In genomic region chr9:137228515-137228967, GRCh38 we compare ENCODE assay signal across 19 cellular contexts. TPM values are rescaled to one million over a fixed set of nuclear protein-coding genes. Genes with fewer than 3 reads are reported as not detected.
DNase-seq lines count a peak whose midpoint lies in the region; ATAC-seq, FAIRE-seq and TF ChIP-seq lines count a peak whose summit lies in the region.
"Had no signal": no experiment of that assay in that cellular context is flagged by ENCODE, and none has a peak within 500 bp of the region (broad histone marks: within the 10 kb centered on the region; RNA-seq: fewer than 3 reads in every experiment).

No MANE protein-coding gene starts in this region.

- DNase-seq in HepG2 (ENCODE audit: low spot score): no peak
- DNase-seq in right lobe of liver: no peak
- DNase-seq in RWPE1 (ENCODE audit: low spot score): no peak
- no peak for DNase-seq in activated effector memory CD4-positive, alpha-beta T cell treated with anti-CD3 and anti-CD28 coated beads, Interleukin-2, amount 50 U/mL, for 16 hours
- DNase-seq in left colon: no peak
- DNase-seq: COR-L47, EL, Karpas-422, MG63, NCI-H1092, NCI-H1694, NCI-H345, NCI-H526, SW 1271 had no signal

- POLR2A ChIA-PET in HepG2 (lab: Yijun Ruan, JAX): interaction anchor here (1.5 to 13.4 kb wide), 4 partner anchors 12 to 110 kb away, joined by 4 to 225 read pairs (median 12); partner anchors contain the start of genes ANAPC2, NDOR1, SSNA1 and TMEM203
- POLR2A ChIA-PET in RWPE1 (lab: Yijun Ruan, JAX; ENCODE audit: low non-redundant PET): no interaction called here

- TF ChIP-seq RAD21 in HepG2 (CRISPR knock-in tag; IDR thresholded peaks at IDR 0.05): no peak

- no peak for FAIRE-seq in HepG2 (lab: Jason Lieb, UNC)
- FAIRE-seq: A549 had no signal

- intact Hi-C loops in HepG2 (cut with micrococcal nuclease; ENCODE audit: unreplicated experiment) (no loop called here), right lobe of liver (cut with DNase I) (no loop called here), left colon (cut with DNase I, micrococcal nuclease) (loop anchor here (5.0 to 10.0 kb wide), 2 partner anchors 54 to 106 kb away; partner anchors contain the start of genes LRRC26 (in 1 of the 2) and TMEM210 (in 1 of the 2))

- no peaks in the 10 kb centered on the region for H4K20me1 ChIP-seq in HepG2 (ENCODE audit: insufficient read depth, low read length)

- no peak overlapping the region for H3K27ac ChIP-seq in HepG2 (ENCODE audit: extremely low read length, insufficient read depth, low read length)
- no peak overlapping the region for H3K27ac ChIP-seq in right lobe of liver
- H3K27ac ChIP-seq in RWPE1: peak overlapping the region; percentile 95
- H3K27ac ChIP-seq: A549 had no signal

- no peaks in the 10 kb centered on the region for H3K79me2 ChIP-seq in HepG2 (ENCODE audit: insufficient read depth, low read length)

- H3K36me3 ChIP-seq in HepG2 (replicated peaks in 1 of 2; ENCODE audit: control insufficient read depth in 1 of 2, insufficient read depth in 2 of 2, low read length in 2 of 2) (no peaks in the 10 kb centered on the region), right lobe of liver (no peaks in the 10 kb centered on the region)
- H3K36me3 ChIP-seq: MG63 had no signal

- H2AFZ ChIP-seq in HepG2 (ENCODE audit: low read length): no peak overlapping the region

- TF ChIP-seq EP300 in HepG2 (IDR thresholded peaks at IDR 0.05; ENCODE audit: low read depth in 2 of 2, low read length in 2 of 2) (no peak), HepG2 (CRISPR knock-in tag; IDR thresholded peaks at IDR 0.05; ENCODE audit: borderline replicate concordance) (no peak)

- TF ChIP-seq CTCF in HepG2 (CRISPR knock-in tag; IDR thresholded peaks at IDR 0.05) (no peak), right lobe of liver (IDR thresholded peaks at IDR 0.05) (no peak), RWPE1 (conservative IDR thresholded peaks at IDR 0.05; ENCODE audit: low read depth) (no peak)

- H3K9me3 ChIP-seq in HepG2 (ENCODE audit: low read length) (no peaks in the 10 kb centered on the region), right lobe of liver (no peaks in the 10 kb centered on the region)
- H3K9me3 ChIP-seq: A549, MG63 had no signal

- in situ Hi-C loops in HepG2 (cut with HindIII; ENCODE audit: extremely low pct_ligation_motif_present, low pct_unique_long_range_greater_than_20kb): loop anchor here (5.0 kb wide), 2 partner anchors 41 to 116 kb away; partner anchors contain the start of genes ANAPC2, DPP7 and SSNA1

- H3K4me3 ChIP-seq in HepG2 (replicated peaks in 1 of 3; ENCODE audit: insufficient read depth in 1 of 3, low read depth in 2 of 3, low read length in 3 of 3) (peak overlapping the region; percentile 53 to 72 (median 62); a peak in 5 of 6 replicates), right lobe of liver (no peak overlapping the region)
- H3K4me3 ChIP-seq: A549, MG63 had no signal

- CTCF ChIA-PET in HepG2 (lab: Yijun Ruan, JAX; ENCODE audit: low intra/inter-chr PET ratio, low total read pairs) (interaction anchor here (1.1 to 1.5 kb wide), 2 partner anchors 52 to 65 kb away, joined by 3 to 8 read pairs; no protein-coding TSS in a partner anchor), RWPE1 (lab: Yijun Ruan, JAX) (interaction anchor here (0.6 to 3.3 kb wide), 7 partner anchors 8 to 113 kb away, joined by 3 to 37 read pairs (median 9); partner anchors contain the start of genes ANAPC2, DPP7 and SSNA1)

- 9% methylated on average over 13 of the region's 28 CpGs for WGBS in HepG2 (ENCODE audit: low lambda C conversion rate)
- WGBS in right lobe of liver (ENCODE audit: insufficient coverage, low coverage, low lambda C conversion rate, missing lambda C conversion rate): no CpG with 5 or more reads among the region's 28 CpGs

- H3K4me2 ChIP-seq in HepG2 (ENCODE audit: low read depth, low read length): peak overlapping the region; percentile 96

- BruUV-seq in HepG2 (replicated peaks; lab: Mats Ljungman, UMichigan): no TSS peak

- TF ChIP-seq POLR2A in HepG2 (IDR thresholded peaks at IDR 0.05; ENCODE audit: insufficient read depth in 1 of 2, low read depth in 2 of 2, low read length in 2 of 2): no peak
- no peak for TF ChIP-seq POLR2A in right lobe of liver (IDR thresholded peaks at IDR 0.05)

- 0 out of 2 replicates have a peak overlapping the region, but pooled peaks have one; percentile 65 for H3K9ac ChIP-seq in HepG2 (ENCODE audit: insufficient read depth, low read depth, low read length)

- ATAC-seq in HepG2: peak; percentile 5
- no peak for ATAC-seq in right lobe of liver
- no peak for ATAC-seq in GM21576 (IDR thresholded peaks at IDR 0.05; ENCODE audit: unreplicated experiment)
- no peak for ATAC-seq in left colon
- ATAC-seq: A549 had no signal

- H3K4me1 ChIP-seq in HepG2 (ENCODE audit: insufficient read depth, low read length): peaks cover 77% of the 10 kb centered on the region
- H3K4me1 ChIP-seq in right lobe of liver: peaks cover 0 to 8% (median 3%) of the 10 kb centered on the region in 4 donors

- H3K27me3 ChIP-seq in HepG2 (ENCODE audit: control insufficient read depth in 1 of 2, insufficient read depth in 2 of 2, low read length in 2 of 2) (no peaks in the 10 kb centered on the region), right lobe of liver (no peaks in the 10 kb centered on the region)
- H3K27me3 ChIP-seq: MG63 had no signal

RNA-seq across cellular contexts. Expression of gene RNF224, which starts 1.2 kb away (rescaled TPM):
- total RNA-seq in HepG2 (2016; rRNA removed; fragmentation: Illumina TruSeq; extraction: Trizol) (0.09 and 0.10 TPM in 2 replicates), right lobe of liver (not detected), left colon (not detected)
- total RNA-seq in HepG2 (2016; cell fraction: cytosol; rRNA removed; fragmentation: Illumina TruSeq; extraction: Trizol; ENCODE audit: low read depth): not detected in 2 replicates
- total RNA-seq in HepG2 (2016; cell fraction: insoluble cytoplasmic fraction; rRNA removed; fragmentation: Illumina TruSeq; extraction: Trizol): not detected in 2 replicates
- total RNA-seq in HepG2 (2016; cell fraction: membrane; rRNA removed; fragmentation: Illumina TruSeq; extraction: Trizol): 0.12 TPM in 1 of 2 replicates, not detected in the other
- not detected in 2 replicates for total RNA-seq in HepG2 (2016; cell fraction: nucleus; rRNA removed; fragmentation: Illumina TruSeq; extraction: Trizol)
- polyA plus RNA-seq in HepG2 (2011; rRNA removed): not detected in 2 replicates
- 0.03 and 0.04 TPM in 2 replicates for polyA plus RNA-seq in HepG2 (2011; cell fraction: cytosol; rRNA removed)
- polyA plus RNA-seq in HepG2 (2011; cell fraction: nucleus; rRNA removed): 0.07 and 0.11 TPM in 2 replicates
- 0.33 and 0.51 TPM in 2 replicates for polyA plus RNA-seq in HepG2 (2012)
- not detected in 2 replicates for polyA plus RNA-seq in HepG2 (2016; cell fraction: cytosol; fragmentation: Illumina TruSeq; extraction: Trizol; ENCODE audit: low read depth)
- polyA plus RNA-seq in HepG2 (2016; cell fraction: insoluble cytoplasmic fraction; fragmentation: Illumina TruSeq; extraction: Trizol; ENCODE audit: low read depth): 0.25 TPM in 1 of 2 replicates, not detected in the other
- not detected in 2 replicates for polyA plus RNA-seq in HepG2 (2016; cell fraction: membrane; fragmentation: Illumina TruSeq; extraction: Trizol; ENCODE audit: low read depth)
- polyA plus RNA-seq in HepG2 (2016; cell fraction: nucleus; fragmentation: Illumina TruSeq; extraction: Trizol; ENCODE audit: insufficient read depth, low read depth): 0.25 TPM in 1 of 2 replicates, not detected in the other
- 0.10 and 0.44 TPM in 2 replicates for polyA minus RNA-seq in HepG2 (2011; rRNA and poly(A)+ RNA removed; ENCODE audit: low replicate concordance)
- polyA minus RNA-seq in HepG2 (2011; cell fraction: cytosol; rRNA and poly(A)+ RNA removed): not detected in 2 replicates
- polyA minus RNA-seq in HepG2 (2011; cell fraction: nucleus; rRNA and poly(A)+ RNA removed): 0.26 TPM in 1 of 2 replicates, not detected in the other
- total RNA-seq: H4, SK-MEL-5 had no signal
- polyA plus RNA-seq: CD14-positive monocyte had no signal

RNA-seq across cellular contexts. Expression of gene SLC34A3, which starts 2.2 kb away (rescaled TPM):
- total RNA-seq in HepG2 (2016; rRNA removed; fragmentation: Illumina TruSeq; extraction: Trizol): 0.38 and 1.0 TPM in 2 replicates
- total RNA-seq in HepG2 (2016; cell fraction: cytosol; rRNA removed; fragmentation: Illumina TruSeq; extraction: Trizol; ENCODE audit: low read depth): 0.97 and 1.3 TPM in 2 replicates
- 0.51 and 0.97 TPM in 2 replicates for total RNA-seq in HepG2 (2016; cell fraction: insoluble cytoplasmic fraction; rRNA removed; fragmentation: Illumina TruSeq; extraction: Trizol)
- 0.74 and 0.76 TPM in 2 replicates for total RNA-seq in HepG2 (2016; cell fraction: membrane; rRNA removed; fragmentation: Illumina TruSeq; extraction: Trizol)
- 0.60 and 0.81 TPM in 2 replicates for total RNA-seq in HepG2 (2016; cell fraction: nucleus; rRNA removed; fragmentation: Illumina TruSeq; extraction: Trizol)
- 0.07 and 0.20 TPM in 2 replicates for polyA plus RNA-seq in HepG2 (2011; rRNA removed)
- 0.09 and 0.16 TPM in 2 replicates for polyA plus RNA-seq in HepG2 (2011; cell fraction: cytosol; rRNA removed)
- polyA plus RNA-seq in HepG2 (2011; cell fraction: nucleus; rRNA removed): 0.33 and 0.50 TPM in 2 replicates
- 0.21 and 0.60 TPM in 2 replicates for polyA plus RNA-seq in HepG2 (2012)
- polyA plus RNA-seq in HepG2 (2016; cell fraction: cytosol; fragmentation: Illumina TruSeq; extraction: Trizol; ENCODE audit: low read depth): 0.59 and 0.93 TPM in 2 replicates
- 0.58 and 0.62 TPM in 2 replicates for polyA plus RNA-seq in HepG2 (2016; cell fraction: insoluble cytoplasmic fraction; fragmentation: Illumina TruSeq; extraction: Trizol; ENCODE audit: low read depth)
- 0.52 and 0.70 TPM in 2 replicates for polyA plus RNA-seq in HepG2 (2016; cell fraction: membrane; fragmentation: Illumina TruSeq; extraction: Trizol; ENCODE audit: low read depth)
- 1.2 and 1.8 TPM in 2 replicates for polyA plus RNA-seq in HepG2 (2016; cell fraction: nucleus; fragmentation: Illumina TruSeq; extraction: Trizol; ENCODE audit: insufficient read depth, low read depth)
- 0.12 and 0.20 TPM in 2 replicates for polyA minus RNA-seq in HepG2 (2011; rRNA and poly(A)+ RNA removed; ENCODE audit: low replicate concordance)
- polyA minus RNA-seq in HepG2 (2011; cell fraction: cytosol; rRNA and poly(A)+ RNA removed): not detected in 2 replicates
- not detected in 2 replicates for polyA minus RNA-seq in HepG2 (2011; cell fraction: nucleus; rRNA and poly(A)+ RNA removed)
- not detected for total RNA-seq in right lobe of liver
- not detected for total RNA-seq in left colon
- total RNA-seq: H4, SK-MEL-5 had no signal
- polyA plus RNA-seq: CD14-positive monocyte had no signal

RNA-seq across cellular contexts. Expression of gene CYSRT1, which starts 3.6 kb away (rescaled TPM):
- total RNA-seq in HepG2 (2016; rRNA removed; fragmentation: Illumina TruSeq; extraction: Trizol) (2.1 and 3.4 TPM in 2 replicates), right lobe of liver (1 to 10 TPM in 1 of 6 experiments, under 1 TPM in 4, not detected in 1; 0.20 to 1.2 (median 0.31) TPM), left colon (under 1 TPM; 0.43 to 0.47 TPM)
- 1.8 and 1.9 TPM in 2 replicates for total RNA-seq in HepG2 (2016; cell fraction: cytosol; rRNA removed; fragmentation: Illumina TruSeq; extraction: Trizol; ENCODE audit: low read depth)
- total RNA-seq in HepG2 (2016; cell fraction: insoluble cytoplasmic fraction; rRNA removed; fragmentation: Illumina TruSeq; extraction: Trizol): 2.7 and 3.3 TPM in 2 replicates
- total RNA-seq in HepG2 (2016; cell fraction: membrane; rRNA removed; fragmentation: Illumina TruSeq; extraction: Trizol): 1.3 and 1.4 TPM in 2 replicates
- 1.1 and 1.2 TPM in 2 replicates for total RNA-seq in HepG2 (2016; cell fraction: nucleus; rRNA removed; fragmentation: Illumina TruSeq; extraction: Trizol)
- 1.5 and 1.7 TPM in 2 replicates for polyA plus RNA-seq in HepG2 (2011; rRNA removed)
- 0.82 and 1.8 TPM in 2 replicates for polyA plus RNA-seq in HepG2 (2011; cell fraction: cytosol; rRNA removed)
- polyA plus RNA-seq in HepG2 (2011; cell fraction: nucleus; rRNA removed): 0.95 and 1.2 TPM in 2 replicates
- 0.80 and 1.1 TPM in 2 replicates for polyA plus RNA-seq in HepG2 (2012)
- 1.2 and 1.3 TPM in 2 replicates for polyA plus RNA-seq in HepG2 (2016; cell fraction: cytosol; fragmentation: Illumina TruSeq; extraction: Trizol; ENCODE audit: low read depth)
- polyA plus RNA-seq in HepG2 (2016; cell fraction: insoluble cytoplasmic fraction; fragmentation: Illumina TruSeq; extraction: Trizol; ENCODE audit: low read depth): 3.0 and 3.6 TPM in 2 replicates
- polyA plus RNA-seq in HepG2 (2016; cell fraction: membrane; fragmentation: Illumina TruSeq; extraction: Trizol; ENCODE audit: low read depth): 1.1 and 1.3 TPM in 2 replicates
- polyA plus RNA-seq in HepG2 (2016; cell fraction: nucleus; fragmentation: Illumina TruSeq; extraction: Trizol; ENCODE audit: insufficient read depth, low read depth): 1.2 and 2.1 TPM in 2 replicates
- polyA minus RNA-seq in HepG2 (2011; rRNA and poly(A)+ RNA removed; ENCODE audit: low replicate concordance): 2.1 and 2.5 TPM in 2 replicates
- 0.49 and 0.97 TPM in 2 replicates for polyA minus RNA-seq in HepG2 (2011; cell fraction: cytosol; rRNA and poly(A)+ RNA removed)
- 0.52 and 0.87 TPM in 2 replicates for polyA minus RNA-seq in HepG2 (2011; cell fraction: nucleus; rRNA and poly(A)+ RNA removed)
- polyA plus RNA-seq: CD14-positive monocyte had no signal

RNA-seq across cellular contexts. Expression of gene RNF208, which starts 6.5 kb away (rescaled TPM):
- 1.8 and 2.1 TPM in 2 replicates for total RNA-seq in HepG2 (2016; rRNA removed; fragmentation: Illumina TruSeq; extraction: Trizol)
- 1.2 and 1.4 TPM in 2 replicates for total RNA-seq in HepG2 (2016; cell fraction: cytosol; rRNA removed; fragmentation: Illumina TruSeq; extraction: Trizol; ENCODE audit: low read depth)
- total RNA-seq in HepG2 (2016; cell fraction: insoluble cytoplasmic fraction; rRNA removed; fragmentation: Illumina TruSeq; extraction: Trizol): 1.2 and 2.1 TPM in 2 replicates
- total RNA-seq in HepG2 (2016; cell fraction: membrane; rRNA removed; fragmentation: Illumina TruSeq; extraction: Trizol): 3.7 and 4.2 TPM in 2 replicates
- 0.99 and 1.3 TPM in 2 replicates for total RNA-seq in HepG2 (2016; cell fraction: nucleus; rRNA removed; fragmentation: Illumina TruSeq; extraction: Trizol)
- 1.6 and 2.0 TPM in 2 replicates for polyA plus RNA-seq in HepG2 (2011; rRNA removed)
- polyA plus RNA-seq in HepG2 (2011; cell fraction: cytosol; rRNA removed): 0.99 and 1.4 TPM in 2 replicates
- 14.1 and 17.8 TPM in 2 replicates for polyA plus RNA-seq in HepG2 (2011; cell fraction: nucleus; rRNA removed)
- polyA plus RNA-seq in HepG2 (2012): 9.0 and 16.1 TPM in 2 replicates
- 28.1 and 30.5 TPM in 2 replicates for polyA plus RNA-seq in HepG2 (2016; cell fraction: cytosol; fragmentation: Illumina TruSeq; extraction: Trizol; ENCODE audit: low read depth)
- 15.2 and 22.0 TPM in 2 replicates for polyA plus RNA-seq in HepG2 (2016; cell fraction: insoluble cytoplasmic fraction; fragmentation: Illumina TruSeq; extraction: Trizol; ENCODE audit: low read depth)
- polyA plus RNA-seq in HepG2 (2016; cell fraction: membrane; fragmentation: Illumina TruSeq; extraction: Trizol; ENCODE audit: low read depth): 36.0 and 38.6 TPM in 2 replicates
- polyA plus RNA-seq in HepG2 (2016; cell fraction: nucleus; fragmentation: Illumina TruSeq; extraction: Trizol; ENCODE audit: insufficient read depth, low read depth): 23.4 and 23.9 TPM in 2 replicates
- polyA minus RNA-seq in HepG2 (2011; rRNA and poly(A)+ RNA removed; ENCODE audit: low replicate concordance): 4.1 TPM in 1 of 2 replicates, not detected in the other
- polyA minus RNA-seq in HepG2 (2011; cell fraction: cytosol; rRNA and poly(A)+ RNA removed): 3.5 and 4.5 TPM in 2 replicates
- polyA minus RNA-seq in HepG2 (2011; cell fraction: nucleus; rRNA and poly(A)+ RNA removed): 0.62 and 0.77 TPM in 2 replicates
- 10 to 100 TPM in 1 of 6 experiments, 1 to 10 TPM in 5; 3.5 to 12.2 (median 4.5) TPM for total RNA-seq in right lobe of liver
- total RNA-seq in left colon: 1 to 10 TPM; 5.1 to 9.7 TPM
- total RNA-seq: H4, SK-MEL-5 had no signal
- polyA plus RNA-seq: CD14-positive monocyte had no signal

RNA-seq across cellular contexts. Expression of gene TUBB4B, which starts 12.5 kb away (rescaled TPM):
- total RNA-seq in HepG2 (2016; rRNA removed; fragmentation: Illumina TruSeq; extraction: Trizol) (412 and 481 TPM in 2 replicates), right lobe of liver (100 to 1,000 TPM in 5 of 6 experiments, 10 to 100 TPM in 1; 88.4 to 274 (median 124) TPM), left colon (100 to 1,000 TPM; 353 to 486 TPM)
- total RNA-seq in HepG2 (2016; cell fraction: cytosol; rRNA removed; fragmentation: Illumina TruSeq; extraction: Trizol; ENCODE audit: low read depth): 96.3 and 106 TPM in 2 replicates
- total RNA-seq in HepG2 (2016; cell fraction: insoluble cytoplasmic fraction; rRNA removed; fragmentation: Illumina TruSeq; extraction: Trizol): 424 and 467 TPM in 2 replicates
- total RNA-seq in HepG2 (2016; cell fraction: membrane; rRNA removed; fragmentation: Illumina TruSeq; extraction: Trizol): 128 TPM in 2 replicates
- 195 and 203 TPM in 2 replicates for total RNA-seq in HepG2 (2016; cell fraction: nucleus; rRNA removed; fragmentation: Illumina TruSeq; extraction: Trizol)
- 182 and 243 TPM in 2 replicates for polyA plus RNA-seq in HepG2 (2011; rRNA removed)
- 251 and 293 TPM in 2 replicates for polyA plus RNA-seq in HepG2 (2011; cell fraction: cytosol; rRNA removed)
- 210 and 235 TPM in 2 replicates for polyA plus RNA-seq in HepG2 (2011; cell fraction: nucleus; rRNA removed)
- 190 and 205 TPM in 2 replicates for polyA plus RNA-seq in HepG2 (2012)
- polyA plus RNA-seq in HepG2 (2016; cell fraction: cytosol; fragmentation: Illumina TruSeq; extraction: Trizol; ENCODE audit: low read depth): 115 and 121 TPM in 2 replicates
- polyA plus RNA-seq in HepG2 (2016; cell fraction: insoluble cytoplasmic fraction; fragmentation: Illumina TruSeq; extraction: Trizol; ENCODE audit: low read depth): 587 and 625 TPM in 2 replicates
- 115 and 122 TPM in 2 replicates for polyA plus RNA-seq in HepG2 (2016; cell fraction: membrane; fragmentation: Illumina TruSeq; extraction: Trizol; ENCODE audit: low read depth)
- 355 and 369 TPM in 2 replicates for polyA plus RNA-seq in HepG2 (2016; cell fraction: nucleus; fragmentation: Illumina TruSeq; extraction: Trizol; ENCODE audit: insufficient read depth, low read depth)
- polyA minus RNA-seq in HepG2 (2011; rRNA and poly(A)+ RNA removed; ENCODE audit: low replicate concordance): 270 and 721 TPM in 2 replicates
- 140 and 144 TPM in 2 replicates for polyA minus RNA-seq in HepG2 (2011; cell fraction: cytosol; rRNA and poly(A)+ RNA removed)
- 74.6 and 75.6 TPM in 2 replicates for polyA minus RNA-seq in HepG2 (2011; cell fraction: nucleus; rRNA and poly(A)+ RNA removed)

Comparison
In these comparisons a context has a peak if more than half of its experiments do, and no peak if none do; other contexts are left out.
1. H3K4me3 ChIP-seq: peak in HepG2 (3 of 3); none in right lobe of liver (0 of 3).
2. intact Hi-C loops: an anchor here in left colon (5.0 to 10.0 kb wide); none called in HepG2 and right lobe of liver.